In genomic region chr10:13959443-13960359, GRCh38 we compare ENCODE assay signal across 15 cellular contexts.
A peak's percentile ranks its signal among the peaks of the same experiment; 100 is the strongest.
DNase-seq lines count a peak whose midpoint lies in the region; ATAC-seq and TF ChIP-seq lines count a peak whose summit lies in the region.
"Had no signal": no experiment of that assay in that cellular context is flagged by ENCODE, and none has a peak within 500 bp of the region (broad histone marks: within the 10 kb centered on the region; RNA-seq: fewer than 3 reads in every experiment).

No MANE protein-coding gene starts in this region.

- H3K9ac ChIP-seq in mammary epithelial cell (ENCODE audit: insufficient read depth, low read length) (peak overlapping the region; percentile 6), skeletal muscle tissue (ENCODE audit: low read depth in 1 of 3, low read length in 3 of 3) (peak overlapping the region in 2 of 3 donors; percentile 30 to 33)

- no peak overlapping the region for H3K4me3 ChIP-seq in mammary epithelial cell (replicated peaks in 1 of 3; ENCODE audit: insufficient read depth in 1 of 3, low read depth in 2 of 3, low read length in 3 of 3)
- H3K4me3 ChIP-seq in skeletal muscle tissue (ENCODE audit: low read length in 3 of 3) = peak overlapping the region in 2 of 3 donors; percentile 15 to 35

- peak overlapping the region; percentile 79 for H2AFZ ChIP-seq in mammary epithelial cell (ENCODE audit: low read depth, low read length)

- TF ChIP-seq CTCF in HFFc6 (IDR thresholded peaks at IDR 0.05) = no peak
- TF ChIP-seq CTCF in mammary epithelial cell (conservative IDR thresholded peaks at IDR 0.05 in 1 of 2, IDR thresholded peaks at IDR 0.05 in 1 of 2; ENCODE audit: extremely low read depth in 1 of 2, insufficient read depth in 1 of 2, low read depth in 1 of 2, low read length in 2 of 2) = no peak

- H3K27me3 ChIP-seq in mammary epithelial cell (ENCODE audit: insufficient read depth, low read length) (no peaks in the 10 kb centered on the region), skeletal muscle tissue (ENCODE audit: control insufficient read depth in 3 of 3, insufficient read depth in 3 of 3, low read length in 3 of 3) (no peaks in the 10 kb centered on the region)

- no peaks in the 10 kb centered on the region for H3K9me3 ChIP-seq in mammary epithelial cell (replicated peaks; ENCODE audit: insufficient read depth, low read length)
- H3K9me3 ChIP-seq in skeletal muscle tissue (ENCODE audit: control insufficient read depth in 3 of 3, low read length in 3 of 3) = no peaks in the 10 kb centered on the region

- dilution Hi-C loops in mammary epithelial cell (cut with HindIII; ENCODE audit: low sequenced_read_pairs) = no loop called here

- intact Hi-C loops in mammary epithelial cell (cut with micrococcal nuclease) = loop anchor here (10.0 kb wide), 1 partner anchor 155 kb away; no protein-coding TSS in a partner anchor

- peaks cover 63% of the 10 kb centered on the region for H3K4me1 Mint-ChIP-seq in HFFc6 (ENCODE audit: low read depth)
- H3K4me1 Mint-ChIP-seq in stimulated activated naive B cell treated with anti-CD40 and anti-IgM and Interleukin-4, amounts not matched to agents 10 μg/mL and 1 μg/mL and 100 μg/mL, for 72 hours = no peaks in the 10 kb centered on the region

- in situ Hi-C loops in mammary epithelial cell (cut with MboI; ENCODE audit: low sequenced_read_pairs in 2 of 2) = no loop called here

- H3K27me3 Mint-ChIP-seq in HFFc6 (ENCODE audit: insufficient read depth) = no peaks in the 10 kb centered on the region
- H3K27me3 Mint-ChIP-seq in stimulated activated naive B cell treated with anti-CD40 and anti-IgM and Interleukin-4, amounts not matched to agents 10 μg/mL and 1 μg/mL and 100 μg/mL, for 72 hours = peaks cover 15 to 16% of the 10 kb centered on the region in 2 donors

- no peaks in the 10 kb centered on the region for H3K79me2 ChIP-seq in mammary epithelial cell (ENCODE audit: insufficient read depth, low read length)

- WGBS in mammary epithelial cell (ENCODE audit: low coverage, missing lambda C conversion rate) = 15% methylated on average over 18 of the region's 18 CpGs

- no TSS peak for BruUV-seq in mammary epithelial cell (replicated peaks; lab: Mats Ljungman, UMichigan)

- H3K9me3 Mint-ChIP-seq in HFFc6 = no peaks in the 10 kb centered on the region
- no peaks in the 10 kb centered on the region for H3K9me3 Mint-ChIP-seq in stimulated activated naive B cell treated with anti-CD40 and anti-IgM and Interleukin-4, amounts not matched to agents 10 μg/mL and 1 μg/mL and 100 μg/mL, for 72 hours

- CTCF ChIA-PET in mammary epithelial cell (lab: Charles Lee; ENCODE audit: low non-redundant PET) = no interaction called here

- H3K4me1 ChIP-seq in mammary epithelial cell (ENCODE audit: insufficient read depth, low read length) (peaks cover 12% of the 10 kb centered on the region), skeletal muscle tissue (ENCODE audit: control insufficient read depth in 3 of 3, insufficient read depth in 3 of 3, low read length in 3 of 3) (peaks cover 4 to 14% (median 6%) of the 10 kb centered on the region in 3 donors)

- no peak for ATAC-seq in stimulated activated naive B cell treated with anti-CD40 and anti-IgM and Interleukin-4, amounts not matched to agents 10 μg/mL and 1 μg/mL and 100 μg/mL, for 72 hours (replicated peaks)

- H3K36me3 Mint-ChIP-seq in HFFc6 (ENCODE audit: low read depth) = no peaks in the 10 kb centered on the region
- H3K36me3 Mint-ChIP-seq in stimulated activated naive B cell treated with anti-CD40 and anti-IgM and Interleukin-4, amounts not matched to agents 10 μg/mL and 1 μg/mL and 100 μg/mL, for 72 hours = no peaks in the 10 kb centered on the region

- no peaks in the 10 kb centered on the region for H4K20me1 ChIP-seq in mammary epithelial cell (ENCODE audit: insufficient read depth, low read length)

- peak overlapping the region; percentile 87 for H3K27ac Mint-ChIP-seq in HFFc6
- H3K27ac Mint-ChIP-seq in stimulated activated naive B cell treated with anti-CD40 and anti-IgM and Interleukin-4, amounts not matched to agents 10 μg/mL and 1 μg/mL and 100 μg/mL, for 72 hours = no peak overlapping the region
- H3K27ac Mint-ChIP-seq: progenitor cell of endocrine pancreas had no signal

- H3K4me3 Mint-ChIP-seq in HFFc6 = no peak overlapping the region
- H3K4me3 Mint-ChIP-seq in stimulated activated naive B cell treated with anti-CD40 and anti-IgM and Interleukin-4, amounts not matched to agents 10 μg/mL and 1 μg/mL and 100 μg/mL, for 72 hours = no peak overlapping the region

- DNase-seq in HFFc6 (no peak), mammary epithelial cell (no peak), glomerular endothelial cell (ENCODE audit: extremely low read depth, low read depth, low spot score) (peak; percentile 54), Kasumi-1 (lab: John Stamatoyannopoulos, UW) (no peak), hypothalamus (lab: John Stamatoyannopoulos, UW) (no peak)
- no peak for DNase-seq in stimulated activated naive B cell treated with anti-CD40 and anti-IgM and Interleukin-4, amounts not matched to agents 10 μg/mL and 1 μg/mL and 100 μg/mL, for 72 hours
- DNase-seq: activated CD4-positive, alpha-beta T cell treated with anti-CD3 and anti-CD28 coated beads for 4 hours; activated gamma-delta T cell treated with Interleukin-2 at 50 U/mL for 16 hours; anterior cingulate cortex; Karpas-422; NCI-H1436 treated with DMSO at 0.1 percent for 48 hours; NCI-H345; SIG-M5 had no signal

- H3K4me2 ChIP-seq in mammary epithelial cell (ENCODE audit: insufficient read depth, low read depth, low read length) = peak overlapping the region; percentile 17

- H3K36me3 ChIP-seq in mammary epithelial cell (ENCODE audit: insufficient read depth, low read length) (no peaks in the 10 kb centered on the region), skeletal muscle tissue (ENCODE audit: control insufficient read depth in 3 of 3, insufficient read depth in 3 of 3, low read length in 3 of 3) (no peaks in the 10 kb centered on the region)

- H3K27ac ChIP-seq in mammary epithelial cell (ENCODE audit: insufficient read depth, low read depth, low read length) = no peak overlapping the region
- peak overlapping the region; percentile 54 for H3K27ac ChIP-seq in skeletal muscle tissue (ENCODE audit: low read depth, low read length)

Comparison
In these comparisons a context has a peak if more than half of its experiments do, and no peak if none do; other contexts are left out.
1. H3K4me3 ChIP-seq: peak in skeletal muscle tissue (2 of 3); none in mammary epithelial cell (0 of 3).